Comparison of ENCODE assay signal across 9 cellular contexts in the genomic region with DNA sequence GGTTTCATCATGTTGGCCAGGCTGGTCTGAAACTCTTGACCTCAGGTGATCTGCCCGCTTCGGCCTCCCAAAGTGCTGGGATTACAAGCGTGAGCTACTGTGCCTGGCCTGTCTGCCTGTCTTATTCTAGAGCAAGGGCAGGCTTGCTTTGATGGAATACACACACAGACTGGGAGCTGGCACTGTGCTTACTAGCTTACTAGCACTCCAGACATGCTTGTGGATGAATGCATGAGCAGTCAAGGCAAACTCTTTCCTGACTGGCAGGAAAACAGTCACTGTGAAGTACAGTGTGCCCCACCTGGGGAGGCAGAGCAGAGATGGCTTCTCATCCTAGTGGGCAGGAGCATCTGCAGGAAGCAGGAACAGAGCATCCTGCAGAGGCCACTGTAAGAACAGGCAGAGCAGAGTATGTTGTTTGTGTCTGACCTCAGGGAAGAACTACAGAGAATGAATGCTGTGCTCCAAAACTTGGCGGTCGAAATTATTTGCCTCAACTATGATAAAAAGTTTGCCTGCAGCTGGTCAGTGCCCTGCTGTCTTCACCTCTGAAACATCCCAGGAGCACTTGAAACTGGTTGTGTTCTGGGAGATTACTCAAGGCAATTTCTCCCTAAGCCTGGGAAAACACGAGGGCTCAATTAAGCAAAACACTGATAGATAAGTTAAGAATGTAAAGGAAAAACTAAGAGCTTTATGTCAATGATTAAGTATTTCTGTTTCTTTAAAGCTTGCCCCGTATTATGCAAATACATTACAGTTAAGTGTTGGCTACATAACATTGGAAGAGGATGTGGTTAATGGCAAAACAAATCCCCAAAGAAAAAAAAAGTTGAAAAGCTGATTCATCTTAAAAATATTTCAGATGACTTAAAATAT.
A peak's percentile ranks its signal among the peaks of the same experiment; 100 is the strongest.
DNase-seq lines count a peak whose midpoint lies in the region; ATAC-seq and TF ChIP-seq lines count a peak whose summit lies in the region.
"Had no signal": no experiment of that assay in that cellular context is flagged by ENCODE, and none has a peak within 500 bp of the region (broad histone marks: within the 10 kb centered on the region; RNA-seq: fewer than 3 reads in every experiment).

No MANE protein-coding gene starts in this region.

- peak overlapping the region; percentile 51 for H3K27ac ChIP-seq in KOPT-K1 (ENCODE audit: low read depth, low read length, poor library complexity, severe bottlenecking)
- H3K27ac ChIP-seq in coronary artery: peak overlapping the region; percentile 75 to 86

- H3K9me3 Mint-ChIP-seq in mesothelial cell of epicardium: no peaks in the 10 kb centered on the region

- H3K36me3 Mint-ChIP-seq in mesothelial cell of epicardium: no peaks in the 10 kb centered on the region

- peak overlapping the region; percentile 86 for H3K27ac Mint-ChIP-seq in mesothelial cell of epicardium

- no peak overlapping the region for H3K4me3 ChIP-seq in coronary artery
- H3K4me3 ChIP-seq: Peyer's patch had no signal

- DNase-seq in AML-193 (lab: John Stamatoyannopoulos, UW) (peak; percentile 72 to 74), coronary artery (ENCODE audit: low spot score) (no peak), mesothelial cell of epicardium (ENCODE audit: low spot score in 2 of 2, unreplicated experiment in 2 of 2) (no peak), GM13976 (ENCODE audit: low spot score) (no peak), GM19238 (ENCODE audit: insufficient read length, low spot score) (no peak), OCI-M1 (lab: John Stamatoyannopoulos, UW) (no peak)

- H3K4me1 Mint-ChIP-seq in mesothelial cell of epicardium: peaks cover 47% of the 10 kb centered on the region

- ATAC-seq in HG03025 (IDR thresholded peaks at IDR 0.05; ENCODE audit: low FRiP score, unreplicated experiment): no peak

- no peaks in the 10 kb centered on the region for H3K27me3 Mint-ChIP-seq in mesothelial cell of epicardium (ENCODE audit: low read depth)

- TF ChIP-seq CTCF in coronary artery (IDR thresholded peaks at IDR 0.05) (no peak), mesothelial cell of epicardium (IDR thresholded peaks at IDR 0.05; ENCODE audit: unreplicated experiment) (no peak), GM13976 (IDR thresholded peaks at IDR 0.05; ENCODE audit: borderline replicate concordance, control extremely low read depth, extremely low read depth, insufficient read depth, missing control alignments) (no peak)

- no peaks in the 10 kb centered on the region for H3K9me3 ChIP-seq in KOPT-K1 (ENCODE audit: insufficient read depth, low read length, poor library complexity, severe bottlenecking)
- H3K9me3 ChIP-seq: Peyer's patch had no signal

- H3K4me3 Mint-ChIP-seq in mesothelial cell of epicardium: no peak overlapping the region

- in situ Hi-C loops in GM13976 (cut with MboI; ENCODE audit: low sequenced_read_pairs, unreplicated experiment): no loop called here

- H3K36me3 ChIP-seq in KOPT-K1 (ENCODE audit: insufficient read depth, low read length): no peaks in the 10 kb centered on the region
- H3K36me3 ChIP-seq: Peyer's patch had no signal

Comparison
In these comparisons a context has a peak if more than half of its experiments do, and no peak if none do; other contexts are left out.
1. DNase-seq: peak in AML-193 (2 of 2); none in coronary artery (single experiment), mesothelial cell of epicardium (0 of 2), GM13976 (single experiment), GM19238 (single experiment) and OCI-M1 (single experiment).